In genomic region chr6:158707120-158707519, GRCh38 we compare ENCODE assay signal across 9 cellular contexts. TPM values are rescaled to one million over a fixed set of nuclear protein-coding genes. Genes with fewer than 3 reads are reported as not detected.
DNase-seq lines count a peak whose midpoint lies in the region; ATAC-seq and TF ChIP-seq lines count a peak whose summit lies in the region.
"Had no signal": no experiment of that assay in that cellular context is flagged by ENCODE, and none has a peak within 500 bp of the region (broad histone marks: within the 10 kb centered on the region; RNA-seq: fewer than 3 reads in every experiment).

No MANE protein-coding gene starts in this region.

- no peaks in the 10 kb centered on the region for H3K27me3 ChIP-seq in right cardiac atrium (ENCODE audit: control insufficient read depth, insufficient read depth)
- no peaks in the 10 kb centered on the region for H3K27me3 ChIP-seq in smooth muscle cell (ENCODE audit: low read depth)

- H3K4me3 ChIP-seq in right cardiac atrium (ENCODE audit: low read length) (no peak overlapping the region), smooth muscle cell (no peak overlapping the region)

- H3K4me1 ChIP-seq in right cardiac atrium (ENCODE audit: control insufficient read depth, insufficient read depth, low read length) (peaks cover 10% of the 10 kb centered on the region), smooth muscle cell (ENCODE audit: low read depth) (peaks cover 11% of the 10 kb centered on the region)

- peak overlapping the region; percentile 80 for H3K4me3 Mint-ChIP-seq in HFFc6
- no peak overlapping the region for H3K4me3 Mint-ChIP-seq in activated T-cell treated with anti-CD3 and anti-CD28 coated beads, Interleukin-2, amount 50 U/mL, for 72 hours
- H3K4me3 Mint-ChIP-seq in activated T-helper 1 cell treated with anti-CD3 and anti-CD28 coated beads, Interleukin-12 subunit alpha, Interleukin-12 subunit beta, Interleukin-2, Interleukin-4 antibody, amounts not matched to agents 30 ng/mL and 10 ng/mL and 1 ng/mL, durations not matched to agents 14 hours and 24 hours and 36 hours, result no peak overlapping the region

- H3K4me1 Mint-ChIP-seq in HFFc6 (ENCODE audit: low read depth), result peaks cover 28% of the 10 kb centered on the region
- peaks cover 23% of the 10 kb centered on the region for H3K4me1 Mint-ChIP-seq in activated T-cell treated with anti-CD3 and anti-CD28 coated beads, Interleukin-2, amount 50 U/mL, for 72 hours (ENCODE audit: low read depth)
- peaks cover 19% of the 10 kb centered on the region for H3K4me1 Mint-ChIP-seq in activated T-helper 1 cell treated with anti-CD3 and anti-CD28 coated beads, Interleukin-12 subunit alpha, Interleukin-12 subunit beta, Interleukin-2, Interleukin-4 antibody, amounts not matched to agents 30 ng/mL and 10 ng/mL and 1 ng/mL, durations not matched to agents 14 hours and 24 hours and 36 hours (ENCODE audit: low read depth)

- H3K79me2 ChIP-seq in smooth muscle cell (ENCODE audit: low read depth), result no peaks in the 10 kb centered on the region

- H4K20me1 ChIP-seq in smooth muscle cell (ENCODE audit: low read depth), result no peaks in the 10 kb centered on the region

- intact Hi-C loops in right cardiac atrium (cut with DNase I), result loop anchor here in 3 of 4 donors (10.0 kb wide), 2 partner anchors 108 to 398 kb away; partner anchors contain the start of gene EZR (in 3 of the 3)
- intact Hi-C loops in activated T-helper 1 cell treated with anti-CD3 and anti-CD28 coated beads, Interleukin-12 subunit alpha, Interleukin-12 subunit beta, Interleukin-2, Interleukin-4 antibody, amounts not matched to agents 30 ng/mL and 10 ng/mL and 1 ng/mL, durations not matched to agents 14 hours and 24 hours and 36 hours (cut with micrococcal nuclease), result no loop called here

- 15% methylated on average over 5 of the region's 5 CpGs for WGBS in right cardiac atrium
- 1% methylated on average over 5 of the region's 5 CpGs for WGBS in smooth muscle cell (ENCODE audit: low lambda C conversion rate)

- peak overlapping the region; percentile 73 for H3K4me2 ChIP-seq in smooth muscle cell

- H3K27me3 Mint-ChIP-seq in HFFc6 (ENCODE audit: insufficient read depth), result no peaks in the 10 kb centered on the region
- H3K27me3 Mint-ChIP-seq in activated T-cell treated with anti-CD3 and anti-CD28 coated beads, Interleukin-2, amount 50 U/mL, for 72 hours (ENCODE audit: low read depth), result no peaks in the 10 kb centered on the region
- no peaks in the 10 kb centered on the region for H3K27me3 Mint-ChIP-seq in activated T-helper 1 cell treated with anti-CD3 and anti-CD28 coated beads, Interleukin-12 subunit alpha, Interleukin-12 subunit beta, Interleukin-2, Interleukin-4 antibody, amounts not matched to agents 30 ng/mL and 10 ng/mL and 1 ng/mL, durations not matched to agents 14 hours and 24 hours and 36 hours (ENCODE audit: insufficient read depth)

- peak; percentile 39 for DNase-seq in HFFc6
- DNase-seq in right cardiac atrium, result peak in 2 of 3 donors; percentile 39 to 79
- DNase-seq in smooth muscle cell (lab: John Stamatoyannopoulos, UW; ENCODE audit: unreplicated experiment), result no peak
- no peak for DNase-seq in activated T-cell treated with anti-CD3 and anti-CD28 coated beads, Interleukin-2, amount 50 U/mL, for 72 hours
- DNase-seq in activated T-helper 1 cell treated with anti-CD3 and anti-CD28 coated beads, Interleukin-12 subunit alpha, Interleukin-12 subunit beta, Interleukin-2, Interleukin-4 antibody, amounts not matched to agents 30 ng/mL and 10 ng/mL and 1 ng/mL, durations not matched to agents 14 hours and 24 hours and 36 hours (ENCODE audit: low spot score), result no peak
- DNase-seq in NCI-H446 (lab: John Stamatoyannopoulos, UW), result no peak
- DNase-seq: activated T-cell treated with anti-CD3 and anti-CD28 coated beads for 4 hours had no signal

- H3K9me3 Mint-ChIP-seq in HFFc6, result no peaks in the 10 kb centered on the region
- no peaks in the 10 kb centered on the region for H3K9me3 Mint-ChIP-seq in activated T-cell treated with anti-CD3 and anti-CD28 coated beads, Interleukin-2, amount 50 U/mL, for 72 hours
- no peaks in the 10 kb centered on the region for H3K9me3 Mint-ChIP-seq in activated T-helper 1 cell treated with anti-CD3 and anti-CD28 coated beads, Interleukin-12 subunit alpha, Interleukin-12 subunit beta, Interleukin-2, Interleukin-4 antibody, amounts not matched to agents 30 ng/mL and 10 ng/mL and 1 ng/mL, durations not matched to agents 14 hours and 24 hours and 36 hours

- no peaks in the 10 kb centered on the region for H3K36me3 Mint-ChIP-seq in HFFc6 (ENCODE audit: low read depth)
- H3K36me3 Mint-ChIP-seq in activated T-cell treated with anti-CD3 and anti-CD28 coated beads, Interleukin-2, amount 50 U/mL, for 72 hours (ENCODE audit: insufficient read depth in 2 of 2), result peaks cover 3 to 40% of the 10 kb centered on the region in 2 donors
- H3K36me3 Mint-ChIP-seq in activated T-helper 1 cell treated with anti-CD3 and anti-CD28 coated beads, Interleukin-12 subunit alpha, Interleukin-12 subunit beta, Interleukin-2, Interleukin-4 antibody, amounts not matched to agents 30 ng/mL and 10 ng/mL and 1 ng/mL, durations not matched to agents 14 hours and 24 hours and 36 hours (ENCODE audit: low read depth), result peaks cover 32% of the 10 kb centered on the region

- H3K9me3 ChIP-seq in right cardiac atrium (ENCODE audit: control insufficient read depth, low read length) (no peaks in the 10 kb centered on the region), smooth muscle cell (replicated peaks; ENCODE audit: low read depth) (no peaks in the 10 kb centered on the region)

- ATAC-seq in right cardiac atrium (peak; percentile 66 to 68), GM19023 (IDR thresholded peaks at IDR 0.05; ENCODE audit: unreplicated experiment) (no peak)
- no peak for ATAC-seq in activated T-cell treated with anti-CD3 and anti-CD28 coated beads, Interleukin-2, amount 50 U/mL, for 72 hours (replicated peaks in 1 of 2)

- peak overlapping the region; percentile 59 for H3K27ac ChIP-seq in VCaP
- H3K27ac ChIP-seq in right cardiac atrium (ENCODE audit: low read length), result no peak overlapping the region
- H3K27ac ChIP-seq in smooth muscle cell (ENCODE audit: low read depth), result peak overlapping the region; percentile 65

- no peak overlapping the region for H2AFZ ChIP-seq in smooth muscle cell (ENCODE audit: low read depth)

- H3K27ac Mint-ChIP-seq in HFFc6, result peak overlapping the region; percentile 73
- H3K27ac Mint-ChIP-seq in activated T-cell treated with anti-CD3 and anti-CD28 coated beads, Interleukin-2, amount 50 U/mL, for 72 hours, result no peak overlapping the region
- H3K27ac Mint-ChIP-seq in activated T-helper 1 cell treated with anti-CD3 and anti-CD28 coated beads, Interleukin-12 subunit alpha, Interleukin-12 subunit beta, Interleukin-2, Interleukin-4 antibody, amounts not matched to agents 30 ng/mL and 10 ng/mL and 1 ng/mL, durations not matched to agents 14 hours and 24 hours and 36 hours, result no peak overlapping the region

- H3F3A ChIP-seq in smooth muscle cell (ENCODE audit: low read depth), result peaks cover 9% of the 10 kb centered on the region

- H3K36me3 ChIP-seq in smooth muscle cell (ENCODE audit: low read depth), result no peaks in the 10 kb centered on the region

- no peak for TF ChIP-seq CTCF in HFFc6 (IDR thresholded peaks at IDR 0.05)
- TF ChIP-seq CTCF in VCaP (conservative IDR thresholded peaks at IDR 0.05), result no peak
- no peak for TF ChIP-seq CTCF in smooth muscle cell (IDR thresholded peaks at IDR 0.05; ENCODE audit: borderline replicate concordance, insufficient read depth, poor library complexity, severe bottlenecking)

- peak overlapping the region; percentile 33 for H3K9ac ChIP-seq in smooth muscle cell (ENCODE audit: low read depth)

RNA-seq across cellular contexts. Expression of gene SYTL3, which starts 57.3 kb away (rescaled TPM):
- 1 to 10 TPM; 3.1 to 5.7 (median 3.9) TPM for total RNA-seq in HFFc6 (2021; fragmentation: NEBNext Ultra II Directional; extraction: Animal tissue kit (Norgen Biotek cat#: 25700))
- 10 to 100 TPM in 2 of 4 donors, 1 to 10 TPM in 2; 5.1 to 10.4 (median 10.0) TPM for total RNA-seq in right cardiac atrium
- 5.0 TPM for polyA plus RNA-seq in right cardiac atrium
- total RNA-seq in smooth muscle cell, result 0.13 and 1.3 TPM in 2 replicates
- polyA plus RNA-seq in smooth muscle cell, result 1.2 and 1.3 TPM in 2 replicates
- 100 to 1,000 TPM; 267 to 353 TPM for total RNA-seq in activated T-cell treated with anti-CD3 and anti-CD28 coated beads, Interleukin-2, amount 50 U/mL, for 72 hours
- total RNA-seq in activated T-helper 1 cell treated with anti-CD3 and anti-CD28 coated beads, Interleukin-12 subunit alpha, Interleukin-12 subunit beta, Interleukin-2, Interleukin-4 antibody, amounts not matched to agents 30 ng/mL and 10 ng/mL and 1 ng/mL, durations not matched to agents 14 hours and 24 hours and 36 hours, result 123 and 139 TPM in 2 replicates

Comparison
In these comparisons a context has a peak if more than half of its experiments do, and no peak if none do; other contexts are left out.
1. DNase-seq: peak in HFFc6 (single experiment) and right cardiac atrium (2 of 3); none in smooth muscle cell (single experiment), activated T-cell treated with anti-CD3 and anti-CD28 coated beads, Interleukin-2, amount 50 U/mL, for 72 hours (0 of 2), activated T-helper 1 cell treated with anti-CD3 and anti-CD28 coated beads, Interleukin-12 subunit alpha, Interleukin-12 subunit beta, Interleukin-2, Interleukin-4 antibody, amounts not matched to agents 30 ng/mL and 10 ng/mL and 1 ng/mL, durations not matched to agents 14 hours and 24 hours and 36 hours (single experiment) and NCI-H446 (0 of 2).
2. ATAC-seq: peak in right cardiac atrium (2 of 2); none in activated T-cell treated with anti-CD3 and anti-CD28 coated beads, Interleukin-2, amount 50 U/mL, for 72 hours (0 of 2) and GM19023 (single experiment).
3. RNA of gene SYTL3, which starts 57.3 kb away (total RNA-seq): 267 to 353 TPM in activated T-cell treated with anti-CD3 and anti-CD28 coated beads, Interleukin-2, amount 50 U/mL, for 72 hours and 123 to 139 TPM in activated T-helper 1 cell treated with anti-CD3 and anti-CD28 coated beads, Interleukin-12 subunit alpha, Interleukin-12 subunit beta, Interleukin-2, Interleukin-4 antibody, amounts not matched to agents 30 ng/mL and 10 ng/mL and 1 ng/mL, durations not matched to agents 14 hours and 24 hours and 36 hours; 5.1 to 10.4 TPM in right cardiac atrium, 3.1 to 5.7 TPM in HFFc6 and 0.13 to 1.3 TPM in smooth muscle cell; every median in the first group is over 10 times any median in the second.